In the genomic region with DNA sequence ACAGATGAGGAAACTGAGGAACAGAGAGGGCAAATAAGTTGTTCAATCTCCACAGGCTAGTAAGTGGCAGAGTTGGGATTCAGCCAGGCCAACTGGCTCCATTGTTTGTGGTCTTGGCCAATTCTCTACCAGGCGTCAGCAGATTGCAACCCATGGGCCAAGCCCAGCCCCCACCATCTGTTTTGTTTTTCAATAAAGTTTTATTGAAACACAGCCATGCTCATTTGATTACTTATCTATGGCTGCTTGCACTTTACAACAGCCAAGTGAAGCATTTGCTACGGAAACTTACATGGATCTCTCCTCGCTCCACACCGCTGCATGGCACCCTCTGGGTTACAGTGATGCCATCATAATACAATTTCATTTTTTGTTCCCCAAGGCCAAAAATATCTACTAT, we compare ENCODE assay signal across 1 cellular context.
TF ChIP-seq lines count a peak whose summit lies in the region.

No MANE protein-coding gene starts in this region.

TF ChIP-seq in HepG2, 621 proteins besides CTCF, POLR2A, EP300 and RAD21 (continued from another document):
- TF ChIP-seq, protein P1, sequence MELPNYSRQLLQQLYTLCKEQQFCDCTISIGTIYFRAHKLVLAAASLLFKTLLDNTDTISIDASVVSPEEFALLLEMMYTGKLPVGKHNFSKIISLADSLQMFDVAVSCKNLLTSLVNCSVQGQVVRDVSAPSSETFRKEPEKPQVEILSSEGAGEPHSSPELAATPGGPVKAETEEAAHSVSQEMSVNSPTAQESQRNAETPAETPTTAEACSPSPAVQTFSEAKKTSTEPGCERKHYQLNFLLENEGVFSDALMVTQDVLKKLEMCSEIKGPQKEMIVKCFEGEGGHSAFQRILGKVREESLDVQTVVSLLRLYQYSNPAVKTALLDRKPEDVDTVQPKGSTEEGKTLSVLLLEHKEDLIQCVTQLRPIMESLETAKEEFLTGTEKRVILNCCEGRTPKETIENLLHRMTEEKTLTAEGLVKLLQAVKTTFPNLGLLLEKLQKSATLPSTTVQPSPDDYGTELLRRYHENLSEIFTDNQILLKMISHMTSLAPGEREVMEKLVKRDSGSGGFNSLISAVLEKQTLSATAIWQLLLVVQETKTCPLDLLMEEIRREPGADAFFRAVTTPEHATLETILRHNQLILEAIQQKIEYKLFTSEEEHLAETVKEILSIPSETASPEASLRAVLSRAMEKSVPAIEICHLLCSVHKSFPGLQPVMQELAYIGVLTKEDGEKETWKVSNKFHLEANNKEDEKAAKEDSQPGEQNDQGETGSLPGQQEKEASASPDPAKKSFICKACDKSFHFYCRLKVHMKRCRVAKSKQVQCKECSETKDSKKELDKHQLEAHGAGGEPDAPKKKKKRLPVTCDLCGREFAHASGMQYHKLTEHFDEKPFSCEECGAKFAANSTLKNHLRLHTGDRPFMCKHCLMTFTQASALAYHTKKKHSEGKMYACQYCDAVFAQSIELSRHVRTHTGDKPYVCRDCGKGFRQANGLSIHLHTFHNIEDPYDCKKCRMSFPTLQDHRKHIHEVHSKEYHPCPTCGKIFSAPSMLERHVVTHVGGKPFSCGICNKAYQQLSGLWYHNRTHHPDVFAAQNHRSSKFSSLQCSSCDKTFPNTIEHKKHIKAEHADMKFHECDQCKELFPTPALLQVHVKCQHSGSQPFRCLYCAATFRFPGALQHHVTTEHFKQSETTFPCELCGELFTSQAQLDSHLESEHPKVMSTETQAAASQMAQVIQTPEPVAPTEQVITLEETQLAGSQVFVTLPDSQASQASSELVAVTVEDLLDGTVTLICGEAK (IDR thresholded peaks at IDR 0.05), result peak; percentile 92
- TF ChIP-seq, protein P1 (CRISPR knock-in tag; IDR thresholded peaks at IDR 0.05), result peak; percentile 100
- peak; percentile 26; the same call in 1 of the 2 replicates for TF ChIP-seq ZNF281 (CRISPR knock-in tag; IDR thresholded peaks at IDR 0.05; ENCODE audit: borderline replicate concordance)
- TF ChIP-seq MIER3 (CRISPR knock-in tag; IDR thresholded peaks at IDR 0.05; ENCODE audit: borderline replicate concordance), result no peak
- TF ChIP-seq SP1 (IDR thresholded peaks at IDR 0.05), result no peak
- 0 out of 2 replicates have a peak, but pooled peaks have one; percentile 33 for TF ChIP-seq SP1 (CRISPR knock-in tag; IDR thresholded peaks at IDR 0.05)
